27 cellular contexts compared by ENCODE assay signal in genomic region chr6:69988458-69989126, GRCh38.
A peak's percentile ranks its signal among the peaks of the same experiment; 100 is the strongest.
DNase-seq lines count a peak whose midpoint lies in the region; ATAC-seq, FAIRE-seq and TF ChIP-seq lines count a peak whose summit lies in the region.
"Had no signal": no experiment of that assay in that cellular context is flagged by ENCODE, and none has a peak within 500 bp of the region (broad histone marks: within the 10 kb centered on the region; RNA-seq: fewer than 3 reads in every experiment).

No MANE protein-coding gene starts in this region.

- TF ChIP-seq CTCF in GM12865 (IDR thresholded peaks at IDR 0.05; ENCODE audit: insufficient read depth, low read depth, low read length, missing control alignments) = no peak
- TF ChIP-seq CTCF in chondrocyte (IDR thresholded peaks at IDR 0.05) = no peak

- H3K27me3 Mint-ChIP-seq in chondrocyte (ENCODE audit: low read depth) = peaks cover 1% of the 10 kb centered on the region
- H3K27me3 Mint-ChIP-seq: dendritic cell treated with granulocyte-macrophage colony-stimulating factor and Interleukin-4, amounts not matched to agents 40 ng/mL and 50 ng/mL, for 4 days had no signal

- H3K4me3 ChIP-seq in GM12865 (ENCODE audit: low read depth, low read length) = no peak overlapping the region
- H3K4me3 ChIP-seq: right atrium auricular region, SJSA1 had no signal

- H3K27ac Mint-ChIP-seq in chondrocyte (ENCODE audit: unreplicated experiment) = no peak overlapping the region
- H3K27ac Mint-ChIP-seq: activated CD4-positive, alpha-beta memory T cell treated with anti-CD3 and anti-CD28 coated beads for 36 hours; dendritic cell treated with granulocyte-macrophage colony-stimulating factor and Interleukin-4, amounts not matched to agents 40 ng/mL and 50 ng/mL, for 4 days; natural killer cell; T-helper 17 cell had no signal

- no peak for FAIRE-seq in HTR-8/SVneo (lab: Jason Lieb, UNC)
- FAIRE-seq: bronchial epithelial cell, RCC 7860 had no signal

- DNase-seq in GM12865 (ENCODE audit: low read depth) (peak; percentile 4), KBM-7 (peak; percentile 3), NCI-H187 (lab: John Stamatoyannopoulos, UW) (no peak), NOMO-1 treated with dmso at 0.1 percent for 144 hours (lab: John Stamatoyannopoulos, UW; ENCODE audit: unreplicated experiment) (no peak), HTR-8/SVneo (ENCODE audit: insufficient read length, low spot score) (no peak), chondrocyte (ENCODE audit: low spot score) (no peak)
- DNase-seq: activated CD4-positive, alpha-beta memory T cell treated with anti-CD3 and anti-CD28 coated beads for 36 hours; activated CD4-positive, CD25-positive, alpha-beta regulatory T cell; activated gamma-delta T cell treated with Interleukin-2 at 50 U/mL for 16 hours; amniotic stem cell; BE2C; glutamatergic neuron; left cardiac atrium; natural killer cell; NCI-H1048; NCI-H2029 treated with DMSO at 0.1 percent for 48 hours; NCI-H510A; NK-92 treated with Interleukin-12 subunit alpha and Interleukin-12 subunit beta, amount 100 ng/mL, for 24 hours; substantia nigra; T-helper 17 cell had no signal

- peaks cover 12% of the 10 kb centered on the region for H3K9me3 Mint-ChIP-seq in chondrocyte (ENCODE audit: low read depth)
- H3K9me3 Mint-ChIP-seq: activated CD4-positive, alpha-beta memory T cell treated with anti-CD3 and anti-CD28 coated beads for 36 hours; dendritic cell treated with granulocyte-macrophage colony-stimulating factor and Interleukin-4, amounts not matched to agents 40 ng/mL and 50 ng/mL, for 4 days had no signal

- no peak overlapping the region for H3K4me3 Mint-ChIP-seq in chondrocyte (ENCODE audit: unreplicated experiment)
- H3K4me3 Mint-ChIP-seq: activated CD4-positive, alpha-beta memory T cell treated with anti-CD3 and anti-CD28 coated beads for 36 hours; dendritic cell treated with granulocyte-macrophage colony-stimulating factor and Interleukin-4, amounts not matched to agents 40 ng/mL and 50 ng/mL, for 4 days; natural killer cell; T-helper 17 cell had no signal

- in situ Hi-C loops in KBM-7 (cut with MboI; ENCODE audit: low pct_unique_long_range_greater_than_20kb, low sequenced_read_pairs) = no loop called here

- H3K4me1 Mint-ChIP-seq in chondrocyte (ENCODE audit: low read depth) = no peaks in the 10 kb centered on the region
- H3K4me1 Mint-ChIP-seq: natural killer cell had no signal

- ATAC-seq in GM19328 (IDR thresholded peaks at IDR 0.05; ENCODE audit: unreplicated experiment) (peak; percentile 58), HG02870 (IDR thresholded peaks at IDR 0.05; ENCODE audit: unreplicated experiment) (peak; percentile 64)
- ATAC-seq: left cardiac atrium, natural killer cell, T-helper 17 cell had no signal

- H3K36me3 Mint-ChIP-seq in chondrocyte (ENCODE audit: low read depth) = no peaks in the 10 kb centered on the region
- H3K36me3 Mint-ChIP-seq: activated CD4-positive, alpha-beta memory T cell treated with anti-CD3 and anti-CD28 coated beads for 36 hours; natural killer cell had no signal

Comparison
In these comparisons a context has a peak if more than half of its experiments do, and no peak if none do; other contexts are left out.
1. DNase-seq: peak in GM12865 (single experiment) and KBM-7 (single experiment); none in NCI-H187 (0 of 2), NOMO-1 treated with dmso at 0.1 percent for 144 hours (single experiment), HTR-8/SVneo (single experiment) and chondrocyte (single experiment).